14 cellular contexts compared by ENCODE assay signal in genomic region chr5:14607089-14607488, GRCh38.
A peak's percentile ranks its signal among the peaks of the same experiment; 100 is the strongest.
DNase-seq lines count a peak whose midpoint lies in the region.
"Had no signal": no experiment of that assay in that cellular context is flagged by ENCODE, and none has a peak within 500 bp of the region (broad histone marks: within the 10 kb centered on the region; RNA-seq: fewer than 3 reads in every experiment).

No MANE protein-coding gene starts in this region.

- no peak overlapping the region for H3K4me3 Mint-ChIP-seq in dendritic cell treated with granulocyte-macrophage colony-stimulating factor and Interleukin-4, amounts not matched to agents 40 ng/mL and 50 ng/mL, for 4 days
- H3K4me3 Mint-ChIP-seq in activated T-cell treated with anti-CD3 and anti-CD28 coated beads, Interleukin-2, amount 50 U/mL, for 24 hours, result no peak overlapping the region
- H3K4me3 Mint-ChIP-seq: CD4-positive, alpha-beta T cell; HFFc6 had no signal

- DNase-seq in NOMO-1 (lab: John Stamatoyannopoulos, UW; ENCODE audit: unreplicated experiment in 2 of 2) (peak; percentile 20 to 55), NOMO-1 treated with dmso at 0.1 percent for 144 hours (lab: John Stamatoyannopoulos, UW; ENCODE audit: unreplicated experiment) (no peak), NOMO-1 treated with DMSO at 0.1 percent for 48 hours (lab: John Stamatoyannopoulos, UW; ENCODE audit: unreplicated experiment) (peak; percentile 43), ecto neural progenitor cell (ENCODE audit: low spot score) (no peak), NCI-H1436 treated with DMSO at 0.1 percent for 48 hours (lab: John Stamatoyannopoulos, UW) (no peak)
- DNase-seq in activated T-cell treated with anti-CD3 and anti-CD28 coated beads, Interleukin-2, amount 50 U/mL, for 24 hours, result no peak
- DNase-seq: 8988T; AML-193; Calu3; CD4-positive, alpha-beta T cell; DMS 273 treated with DMSO at 0.1 percent for 48 hours; HCEC 1CT; HFFc6 had no signal

- H3K27ac Mint-ChIP-seq in dendritic cell treated with granulocyte-macrophage colony-stimulating factor and Interleukin-4, amounts not matched to agents 40 ng/mL and 50 ng/mL, for 4 days, result peak overlapping the region; percentile 72
- no peak overlapping the region for H3K27ac Mint-ChIP-seq in activated T-cell treated with anti-CD3 and anti-CD28 coated beads, Interleukin-2, amount 50 U/mL, for 24 hours
- H3K27ac Mint-ChIP-seq: HFFc6 had no signal

- H3K9me3 Mint-ChIP-seq in dendritic cell treated with granulocyte-macrophage colony-stimulating factor and Interleukin-4, amounts not matched to agents 40 ng/mL and 50 ng/mL, for 4 days, result peaks cover 8% of the 10 kb centered on the region
- no peaks in the 10 kb centered on the region for H3K9me3 Mint-ChIP-seq in activated T-cell treated with anti-CD3 and anti-CD28 coated beads, Interleukin-2, amount 50 U/mL, for 24 hours
- H3K9me3 Mint-ChIP-seq: CD4-positive, alpha-beta T cell had no signal

- H3K27me3 Mint-ChIP-seq in dendritic cell treated with granulocyte-macrophage colony-stimulating factor and Interleukin-4, amounts not matched to agents 40 ng/mL and 50 ng/mL, for 4 days, result no peaks in the 10 kb centered on the region
- no peaks in the 10 kb centered on the region for H3K27me3 Mint-ChIP-seq in activated T-cell treated with anti-CD3 and anti-CD28 coated beads, Interleukin-2, amount 50 U/mL, for 24 hours
- H3K27me3 Mint-ChIP-seq: CD4-positive, alpha-beta T cell had no signal

- intact Hi-C loops in dendritic cell treated with granulocyte-macrophage colony-stimulating factor and Interleukin-4, amounts not matched to agents 40 ng/mL and 50 ng/mL, for 4 days (cut with micrococcal nuclease), result no loop called here

- peaks cover 43% of the 10 kb centered on the region for H3K4me1 Mint-ChIP-seq in dendritic cell treated with granulocyte-macrophage colony-stimulating factor and Interleukin-4, amounts not matched to agents 40 ng/mL and 50 ng/mL, for 4 days (ENCODE audit: low read depth)
- H3K4me1 Mint-ChIP-seq in activated T-cell treated with anti-CD3 and anti-CD28 coated beads, Interleukin-2, amount 50 U/mL, for 24 hours (ENCODE audit: low read depth), result no peaks in the 10 kb centered on the region

- H3K36me3 Mint-ChIP-seq in dendritic cell treated with granulocyte-macrophage colony-stimulating factor and Interleukin-4, amounts not matched to agents 40 ng/mL and 50 ng/mL, for 4 days (ENCODE audit: low read depth), result peaks cover 96% of the 10 kb centered on the region
- peaks cover 76% of the 10 kb centered on the region for H3K36me3 Mint-ChIP-seq in activated T-cell treated with anti-CD3 and anti-CD28 coated beads, Interleukin-2, amount 50 U/mL, for 24 hours (ENCODE audit: low read depth)

Comparison
In these comparisons a context has a peak if more than half of its experiments do, and no peak if none do; other contexts are left out.
1. DNase-seq: peak in NOMO-1 (2 of 2) and NOMO-1 treated with DMSO at 0.1 percent for 48 hours (single experiment); none in NOMO-1 treated with dmso at 0.1 percent for 144 hours (single experiment), ecto neural progenitor cell (single experiment), activated T-cell treated with anti-CD3 and anti-CD28 coated beads, Interleukin-2, amount 50 U/mL, for 24 hours (single experiment) and NCI-H1436 treated with DMSO at 0.1 percent for 48 hours (single experiment).